ENCODE assay signal across 8 cellular contexts in genomic region chr18:809985-810642, GRCh38. TPM values are rescaled to one million over a fixed set of nuclear protein-coding genes. Genes with fewer than 3 reads are reported as not detected.
DNase-seq lines count a peak whose midpoint lies in the region; ATAC-seq and FAIRE-seq lines count a peak whose summit lies in the region.

No MANE protein-coding gene starts in this region.

- peaks cover 18 to 34% of the 10 kb centered on the region in 2 donors for H3K4me1 ChIP-seq in duodenal mucosa (ENCODE audit: control insufficient read depth in 1 of 2, insufficient read depth in 2 of 2, low read length in 2 of 2)

- CTCF ChIA-PET in activated naive CD4-positive, alpha-beta T cell treated with anti-CD3 and anti-CD28 coated beads for 36 hours (lab: Charles Lee) = interaction anchor here (0.6 to 4.3 kb wide), 4 partner anchors 20 to 76 kb away, joined by 3 to 31 read pairs (median 6); no protein-coding TSS in a partner anchor

- H3K27ac Mint-ChIP-seq in activated naive CD4-positive, alpha-beta T cell treated with anti-CD3 and anti-CD28 coated beads for 36 hours = no peak overlapping the region
- peak overlapping the region; percentile 74 to 99 for H3K27ac Mint-ChIP-seq in stimulated activated naive CD8-positive, alpha-beta T cell treated with anti-CD3 and anti-CD28 coated beads, Interleukin-15, amount 100 ng/mL, for 72 hours

- H3K9me3 Mint-ChIP-seq in activated naive CD4-positive, alpha-beta T cell treated with anti-CD3 and anti-CD28 coated beads for 36 hours = no peaks in the 10 kb centered on the region
- H3K9me3 Mint-ChIP-seq in stimulated activated naive CD8-positive, alpha-beta T cell treated with anti-CD3 and anti-CD28 coated beads, Interleukin-15, amount 100 ng/mL, for 72 hours = no peaks in the 10 kb centered on the region

- H3K27ac ChIP-seq in duodenal mucosa (ENCODE audit: low read depth, low read length) = no peak overlapping the region

- intact Hi-C loops in activated naive CD4-positive, alpha-beta T cell treated with anti-CD3 and anti-CD28 coated beads for 36 hours (cut with micrococcal nuclease) = loop anchor here (5.0 to 10.0 kb wide), 3 partner anchors 1765 to 1847 kb away; partner anchors contain the start of genes METTL4, NDC80 and SMCHD1

- no peaks in the 10 kb centered on the region for H3K36me3 ChIP-seq in duodenal mucosa (ENCODE audit: control insufficient read depth in 1 of 2, insufficient read depth in 2 of 2, low read length in 2 of 2)

- peak overlapping the region in 1 of 2 donors; percentile 81 for H3K9ac ChIP-seq in duodenal mucosa (ENCODE audit: low read depth in 1 of 2, low read length in 2 of 2)

- H3K4me1 Mint-ChIP-seq in activated naive CD4-positive, alpha-beta T cell treated with anti-CD3 and anti-CD28 coated beads for 36 hours (ENCODE audit: low read depth) = peaks cover 66% of the 10 kb centered on the region
- H3K4me1 Mint-ChIP-seq in stimulated activated naive CD8-positive, alpha-beta T cell treated with anti-CD3 and anti-CD28 coated beads, Interleukin-15, amount 100 ng/mL, for 72 hours = peaks cover 78% of the 10 kb centered on the region

- H3K4me3 ChIP-seq in duodenal mucosa (ENCODE audit: low read depth in 1 of 2, low read length in 2 of 2) = peak overlapping the region; percentile 61 to 88

- H3K27me3 Mint-ChIP-seq in activated naive CD4-positive, alpha-beta T cell treated with anti-CD3 and anti-CD28 coated beads for 36 hours (ENCODE audit: low read depth) = no peaks in the 10 kb centered on the region
- H3K27me3 Mint-ChIP-seq in stimulated activated naive CD8-positive, alpha-beta T cell treated with anti-CD3 and anti-CD28 coated beads, Interleukin-15, amount 100 ng/mL, for 72 hours = no peaks in the 10 kb centered on the region

- peak overlapping the region; percentile 91 for H3K4me3 Mint-ChIP-seq in activated naive CD4-positive, alpha-beta T cell treated with anti-CD3 and anti-CD28 coated beads for 36 hours
- H3K4me3 Mint-ChIP-seq in stimulated activated naive CD8-positive, alpha-beta T cell treated with anti-CD3 and anti-CD28 coated beads, Interleukin-15, amount 100 ng/mL, for 72 hours = peak overlapping the region; percentile 97

- no peaks in the 10 kb centered on the region for H3K27me3 ChIP-seq in duodenal mucosa (ENCODE audit: control insufficient read depth in 1 of 2, insufficient read depth in 2 of 2, low read length in 2 of 2)

- DNase-seq in activated naive CD4-positive, alpha-beta T cell treated with anti-CD3 and anti-CD28 coated beads for 36 hours = no peak
- no peak for DNase-seq in activated naive CD4-positive, alpha-beta T cell treated with Interleukin-2 at 50 U/mL for 16 hours
- DNase-seq in stimulated activated naive CD8-positive, alpha-beta T cell treated with anti-CD3 and anti-CD28 coated beads, Interleukin-15, amount 100 ng/mL, for 72 hours = no peak
- DNase-seq in urothelium cell line (ENCODE audit: low spot score) (no peak), DMS53 (lab: John Stamatoyannopoulos, UW) (no peak), islet precursor cell (no peak)

- ATAC-seq in HG03558 (IDR thresholded peaks at IDR 0.05; ENCODE audit: extremely low read depth, unreplicated experiment) = peak; percentile 21
- no peak for ATAC-seq in stimulated activated naive CD8-positive, alpha-beta T cell treated with anti-CD3 and anti-CD28 coated beads, Interleukin-15, amount 100 ng/mL, for 72 hours

- no peaks in the 10 kb centered on the region for H3K9me3 ChIP-seq in duodenal mucosa (ENCODE audit: control insufficient read depth in 1 of 2, low read length in 2 of 2)

- FAIRE-seq in urothelium cell line (lab: Jason Lieb, UNC) = no peak

- peaks cover 4% of the 10 kb centered on the region for H3K36me3 Mint-ChIP-seq in activated naive CD4-positive, alpha-beta T cell treated with anti-CD3 and anti-CD28 coated beads for 36 hours (ENCODE audit: low read depth)

RNA-seq across cellular contexts. Expression of gene YES1, which starts 1.9 kb away (rescaled TPM):
- 1 to 10 TPM; 6.7 to 8.3 TPM for total RNA-seq in activated naive CD4-positive, alpha-beta T cell treated with anti-CD3 and anti-CD28 coated beads for 36 hours
